ENCODE assay signal across 9 cellular contexts in the genomic region with DNA sequence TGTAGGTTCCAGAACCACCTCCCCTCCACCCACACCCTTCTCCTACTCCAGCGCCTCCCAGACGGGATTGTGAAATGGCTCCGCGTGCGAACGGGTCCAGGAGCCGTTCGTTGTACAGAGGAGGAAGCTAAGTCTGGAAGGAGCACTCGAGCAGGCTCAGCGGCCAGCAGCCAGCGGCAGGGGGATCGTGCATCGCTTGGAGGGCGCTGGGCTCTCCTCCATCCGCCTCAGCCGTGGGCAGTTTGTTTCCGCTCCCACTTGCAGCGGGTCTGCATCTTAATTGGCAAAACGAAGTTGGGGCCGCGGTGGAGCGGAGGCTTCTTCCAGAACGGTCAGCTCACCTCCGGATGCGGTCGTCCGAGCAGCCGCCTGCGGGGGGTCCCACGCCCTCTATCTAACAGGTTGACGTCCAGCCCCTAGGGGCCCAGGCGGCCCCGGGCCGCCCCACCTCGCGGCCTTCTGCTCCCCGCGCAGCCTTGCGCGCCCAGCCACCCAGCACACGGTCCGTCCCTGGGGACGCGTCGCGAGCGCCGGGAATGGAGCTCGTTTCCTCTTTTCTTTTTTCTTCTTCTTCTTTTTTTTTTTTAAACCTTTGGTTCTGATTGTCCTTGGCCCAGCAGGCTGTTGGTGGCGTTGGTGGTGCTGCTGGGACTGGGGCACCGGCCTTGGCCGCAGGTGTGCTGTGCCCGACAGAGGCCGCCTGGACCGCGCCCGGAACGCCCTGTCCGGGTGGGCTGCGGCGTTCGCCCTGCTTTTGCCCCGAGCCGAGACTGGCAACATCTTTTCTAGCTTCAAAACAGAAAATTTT. TPM values are rescaled to one million over a fixed set of nuclear protein-coding genes. Genes with fewer than 3 reads are reported as not detected.
DNase-seq lines count a peak whose midpoint lies in the region; ATAC-seq, FAIRE-seq and TF ChIP-seq lines count a peak whose summit lies in the region.
"Had no signal": no experiment of that assay in that cellular context is flagged by ENCODE, and none has a peak within 500 bp of the region (broad histone marks: within the 10 kb centered on the region; RNA-seq: fewer than 3 reads in every experiment).

No MANE protein-coding gene starts in this region.

- intact Hi-C loops in heart left ventricle (cut with DNase I): loop anchor here in 2 of 10 donors (5.0 to 10.0 kb wide), 2 partner anchors 144 to 802 kb away; no protein-coding TSS in a partner anchor

- WGBS in heart left ventricle, 4 donors: 2 to 5% (median 3%) methylated on average over 41 to 64 of the region's 64 CpGs
- WGBS in small intestine, 3 donors: 2 to 5% (median 4%) methylated on average over 63 to 64 of the region's 64 CpGs

- H3K36me3 ChIP-seq in SU-DHL-6 (ENCODE audit: low read length) (no peaks in the 10 kb centered on the region), heart left ventricle (no peaks in the 10 kb centered on the region), small intestine (ENCODE audit: control insufficient read depth in 2 of 2, insufficient read depth in 2 of 2, low read length in 2 of 2) (no peaks in the 10 kb centered on the region)

- H3K4me2 ChIP-seq in SU-DHL-6 (ENCODE audit: low read depth, low read length, poor library complexity, severe bottlenecking): peak overlapping the region; percentile 26

- no peaks in the 10 kb centered on the region for H3F3A ChIP-seq in SU-DHL-6 (ENCODE audit: insufficient read depth)

- TF ChIP-seq POLR2A in heart left ventricle (IDR thresholded peaks at IDR 0.05): no peak

- H3K9ac ChIP-seq in SU-DHL-6 (ENCODE audit: low read length): no peak overlapping the region

- H3K9me3 ChIP-seq in SU-DHL-6 (ENCODE audit: insufficient read depth, low read length) (no peaks in the 10 kb centered on the region), heart left ventricle (no peaks in the 10 kb centered on the region), small intestine (ENCODE audit: control insufficient read depth, low read depth) (no peaks in the 10 kb centered on the region)

- no peak overlapping the region for H2AFZ ChIP-seq in SU-DHL-6 (ENCODE audit: low read depth, low read length, severe bottlenecking)

- H3K9me2 ChIP-seq in SU-DHL-6 (replicated peaks; ENCODE audit: insufficient read depth, low read length): no peaks in the 10 kb centered on the region

- FAIRE-seq in small intestine (lab: Jason Lieb, UNC): no peak

- H3K4me1 ChIP-seq in heart left ventricle: peaks cover 3 to 53% (median 36%) of the 10 kb centered on the region in 12 donors
- H3K4me1 ChIP-seq in small intestine (ENCODE audit: control insufficient read depth in 2 of 2, insufficient read depth in 1 of 2, low read depth in 1 of 2, low read length in 1 of 2): no peaks in the 10 kb centered on the region

- H3K4me3 ChIP-seq in SU-DHL-6 (ENCODE audit: insufficient read depth, low read length, poor library complexity, severe bottlenecking): no peak overlapping the region
- H3K4me3 ChIP-seq in heart left ventricle: peak overlapping the region in 10 of 12 donors; percentile 6 to 37 (median 23)
- peak overlapping the region in 1 of 2 donors; percentile 17 for H3K4me3 ChIP-seq in small intestine (ENCODE audit: low read depth in 1 of 2, low read length in 2 of 2)

- no peaks in the 10 kb centered on the region for H4K20me1 ChIP-seq in SU-DHL-6 (ENCODE audit: low read depth, low read length)

- H3K79me2 ChIP-seq in SU-DHL-6 (ENCODE audit: insufficient read depth, low read length): no peaks in the 10 kb centered on the region

- no peak overlapping the region for H3K27ac ChIP-seq in SU-DHL-6 (ENCODE audit: low read depth, low read length)
- H3K27ac ChIP-seq in heart left ventricle: no peak overlapping the region
- no peak overlapping the region for H3K27ac ChIP-seq in small intestine (ENCODE audit: low read depth in 1 of 2, low read length in 1 of 2)

- peak in 1 of 4 donors; percentile 35 for ATAC-seq in heart left ventricle
- no peak for ATAC-seq in activated CD4-positive, CD25-positive, alpha-beta regulatory T cell treated with anti-CD3 and anti-CD28 coated beads, Interleukin-2, amount 50 U/mL, for 24 hours

- TF ChIP-seq CTCF in SU-DHL-6 (IDR thresholded peaks at IDR 0.05; ENCODE audit: insufficient read depth, low read length, poor library complexity, severe bottlenecking) (no peak), heart left ventricle (IDR thresholded peaks at IDR 0.05) (no peak)

- DNase-seq in SIG-M5 treated with dmso at 0.1 percent for 504 hours (lab: John Stamatoyannopoulos, UW; ENCODE audit: unreplicated experiment) (peak; percentile 64), SIG-M5 (lab: John Stamatoyannopoulos, UW) (no peak), heart left ventricle (peak in 1 of 5 donors; percentile 58), small intestine (peak; percentile 7), occipital lobe (lab: John Stamatoyannopoulos, UW) (no peak), NCI-H2171 (lab: John Stamatoyannopoulos, UW) (no peak)
- DNase-seq: T1000 had no signal

- H3K27me3 ChIP-seq in SU-DHL-6 (ENCODE audit: low read length): no peaks in the 10 kb centered on the region
- H3K27me3 ChIP-seq in heart left ventricle: peaks cover 58 to 80% (median 72%) of the 10 kb centered on the region in 9 donors
- peaks cover 30 to 43% of the 10 kb centered on the region in 2 donors for H3K27me3 ChIP-seq in small intestine (ENCODE audit: control insufficient read depth in 2 of 2, insufficient read depth in 2 of 2, low read length in 2 of 2)

RNA-seq across cellular contexts. Expression of a gene that starts 3.9 kb away (rescaled TPM):
- total RNA-seq in heart left ventricle (not detected), occipital lobe (not detected)
- polyA plus RNA-seq in heart left ventricle (not detected), small intestine (under 1 TPM in 1 of 3 donors, not detected in 2; 0.39 TPM)

Comparison
In these comparisons a context has a peak if more than half of its experiments do, and no peak if none do; other contexts are left out.
1. DNase-seq: peak in SIG-M5 treated with dmso at 0.1 percent for 504 hours (single experiment) and small intestine (single experiment); none in SIG-M5 (single experiment), occipital lobe (single experiment) and NCI-H2171 (single experiment).